In genomic region chr11:74535371-74536118, GRCh38 we compare ENCODE assay signal across 11 cellular contexts.
"Had no signal": no experiment of that assay in that cellular context is flagged by ENCODE, and none has a peak within 500 bp of the region (broad histone marks: within the 10 kb centered on the region; RNA-seq: fewer than 3 reads in every experiment).

No MANE protein-coding gene starts in this region.

- DNase-seq: activated CD4-positive, alpha-beta T cell treated with anti-CD3 and anti-CD28 coated beads, Interleukin-2, amount 50 U/mL, for 1 hour; activated CD8-positive, alpha-beta memory T cell treated with anti-CD3 and anti-CD28 coated beads for 24 hours; activated naive CD8-positive, alpha-beta T cell treated with anti-CD3 and anti-CD28 coated beads for 36 hours; amygdala; body of pancreas; caudate nucleus; immature natural killer cell; nephron progenitor cell; stimulated activated naive B cell treated with anti-CD40 and anti-IgM and Interleukin-4, amounts not matched to agents 10 μg/mL and 1 μg/mL and 100 μg/mL, for 72 hours; tibial artery had no signal

- H3K4me3 ChIP-seq: body of pancreas, tibial artery had no signal

- H3K27me3 ChIP-seq: body of pancreas, tibial artery had no signal

- H3K36me3 ChIP-seq: tibial artery had no signal

- H3K4me1 ChIP-seq: tibial artery had no signal

- H3K27ac ChIP-seq: body of pancreas, tibial artery had no signal

- H3K9me3 ChIP-seq: body of pancreas had no signal

- ATAC-seq: activated CD4-positive, CD25-positive, alpha-beta regulatory T cell treated with anti-CD3 and anti-CD28 coated beads, Interleukin-2, amount 50 U/mL, for 24 hours; body of pancreas; stimulated activated naive B cell treated with anti-CD40 and anti-IgM and Interleukin-4, amounts not matched to agents 10 μg/mL and 1 μg/mL and 100 μg/mL, for 72 hours had no signal
